ENCODE assay signal across 1 cellular context in genomic region chr11:68049509-68050370, GRCh38.
TF ChIP-seq lines count a peak whose summit lies in the region.

No MANE protein-coding gene starts in this region.

TF ChIP-seq in endothelial cell of umbilical vein, 7 proteins besides CTCF, POLR2A, EP300 and RAD21:
- TF ChIP-seq MYC (IDR thresholded peaks at IDR 0.05; ENCODE audit: low read depth, low read length) (no peak), FOS (IDR thresholded peaks at IDR 0.05; ENCODE audit: borderline replicate concordance, insufficient read depth, low read length) (no peak), GATA2 (IDR thresholded peaks at IDR 0.05; ENCODE audit: insufficient read depth, insufficient read length, low read depth, low read length) (no peak), JUN (IDR thresholded peaks at IDR 0.05; ENCODE audit: borderline replicate concordance, insufficient read depth, insufficient read length, low read depth) (no peak), EZH2 (IDR thresholded peaks at IDR 0.05; ENCODE audit: borderline replicate concordance, low read depth, low read length, severe bottlenecking) (no peak), POLR2AphosphoS5 (IDR thresholded peaks at IDR 0.05; ENCODE audit: insufficient read depth, low read depth, low read length) (no peak), MAX (IDR thresholded peaks at IDR 0.05; ENCODE audit: insufficient read depth, insufficient read length) (no peak)
